ENCODE assay signal across 14 cellular contexts in the genomic region with DNA sequence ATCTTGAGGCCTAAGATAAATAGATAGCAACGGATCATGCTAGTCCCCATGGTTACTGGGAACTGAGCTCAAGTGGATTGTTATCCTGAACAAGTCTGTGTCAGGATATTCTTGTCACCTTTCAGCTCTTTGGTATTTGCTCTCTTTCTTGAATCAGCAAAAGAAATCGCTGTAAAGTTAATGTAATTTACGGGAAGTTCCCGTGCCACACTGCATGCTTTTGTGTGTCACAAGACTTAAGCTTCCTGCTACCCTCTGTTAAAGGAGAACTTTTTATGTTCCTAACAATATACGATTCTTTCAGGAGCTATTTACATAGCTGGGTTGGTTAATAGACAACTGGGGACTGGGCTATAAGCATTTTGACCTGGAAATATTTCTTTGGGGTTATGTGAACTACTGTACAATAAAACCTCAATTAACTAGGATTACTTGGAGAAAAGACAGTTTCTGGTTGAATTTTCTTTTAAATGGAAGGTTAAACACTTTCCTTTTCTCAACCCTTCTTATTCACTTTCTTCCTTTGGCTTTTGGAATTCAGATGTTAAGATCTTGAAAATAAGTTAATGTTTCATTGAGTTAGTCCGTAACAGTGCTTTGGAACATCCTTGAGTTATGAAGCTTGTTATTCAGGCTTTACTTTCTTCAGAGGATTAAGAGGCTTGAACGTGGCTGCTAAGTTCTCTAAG.
DNase-seq lines count a peak whose midpoint lies in the region; ATAC-seq, FAIRE-seq and TF ChIP-seq lines count a peak whose summit lies in the region.
"Had no signal": no experiment of that assay in that cellular context is flagged by ENCODE, and none has a peak within 500 bp of the region (broad histone marks: within the 10 kb centered on the region; RNA-seq: fewer than 3 reads in every experiment).

No MANE protein-coding gene starts in this region.

- TF ChIP-seq POLR2A in suprapubic skin (IDR thresholded peaks at IDR 0.05) = no peak

- H3K27me3 Mint-ChIP-seq in activated CD4-positive, alpha-beta T cell treated with anti-CD3 and anti-CD28 coated beads, Interleukin-2, amount 10 ng/mL, durations not matched to agents 7 days and 5 days = peaks cover 4% of the 10 kb centered on the region
- H3K27me3 Mint-ChIP-seq: stimulated activated memory B cell treated with anti-CD40 and anti-IgM and Interleukin-4, amounts not matched to agents 10 μg/mL and 1 μg/mL and 100 μg/mL, for 72 hours had no signal

- H3K4me3 Mint-ChIP-seq in activated CD4-positive, alpha-beta T cell treated with anti-CD3 and anti-CD28 coated beads, Interleukin-2, amount 10 ng/mL, durations not matched to agents 7 days and 5 days = no peak overlapping the region
- H3K4me3 Mint-ChIP-seq: stimulated activated memory B cell treated with anti-CD40 and anti-IgM and Interleukin-4, amounts not matched to agents 10 μg/mL and 1 μg/mL and 100 μg/mL, for 72 hours had no signal

- 80% methylated on average over 7 of the region's 7 CpGs for WGBS in suprapubic skin

- H3K27me3 ChIP-seq in bronchial epithelial cell (ENCODE audit: control insufficient read depth, insufficient read depth, low read length) (no peaks in the 10 kb centered on the region), suprapubic skin (no peaks in the 10 kb centered on the region)

- no peaks in the 10 kb centered on the region for H3K4me1 Mint-ChIP-seq in activated CD4-positive, alpha-beta T cell treated with anti-CD3 and anti-CD28 coated beads, Interleukin-2, amount 10 ng/mL, durations not matched to agents 7 days and 5 days

- peak; percentile 39 for ATAC-seq in left lobe of liver
- peak; percentile 59 for ATAC-seq in sciatic nerve
- no peak for ATAC-seq in GM21526 (IDR thresholded peaks at IDR 0.05; ENCODE audit: low FRiP score, unreplicated experiment)
- no peak for ATAC-seq in HG02981 (IDR thresholded peaks at IDR 0.05; ENCODE audit: unreplicated experiment)
- ATAC-seq: stimulated activated memory B cell treated with anti-CD40 and anti-IgM and Interleukin-4, amounts not matched to agents 10 μg/mL and 1 μg/mL and 100 μg/mL, for 72 hours had no signal

- no peaks in the 10 kb centered on the region for H3K9me3 ChIP-seq in suprapubic skin

- no peak overlapping the region for H3K27ac ChIP-seq in suprapubic skin
- H3K27ac ChIP-seq: PC-9 had no signal

- H3K4me3 ChIP-seq in bronchial epithelial cell (ENCODE audit: low read depth, low read length) = no peak overlapping the region
- H3K4me3 ChIP-seq in suprapubic skin = no peak overlapping the region
- H3K4me3 ChIP-seq: PC-9 had no signal

- POLR2A ChIA-PET in activated CD4-positive, alpha-beta T cell treated with anti-CD3 and anti-CD28 coated beads, Interleukin-2, amount 10 ng/mL, durations not matched to agents 7 days and 5 days (lab: Charles Lee) = no interaction called here

- H3K27ac Mint-ChIP-seq in activated CD4-positive, alpha-beta T cell treated with anti-CD3 and anti-CD28 coated beads, Interleukin-2, amount 10 ng/mL, durations not matched to agents 7 days and 5 days = no peak overlapping the region
- H3K27ac Mint-ChIP-seq: stimulated activated memory B cell treated with anti-CD40 and anti-IgM and Interleukin-4, amounts not matched to agents 10 μg/mL and 1 μg/mL and 100 μg/mL, for 72 hours had no signal

- CTCF ChIA-PET in activated CD4-positive, alpha-beta T cell treated with anti-CD3 and anti-CD28 coated beads, Interleukin-2, amount 10 ng/mL, durations not matched to agents 7 days and 5 days (lab: Charles Lee) = interaction anchor here (1.2 kb wide), 1 partner anchor 12 kb away, joined by 3 read pairs; no protein-coding TSS in a partner anchor

- no peaks in the 10 kb centered on the region for H3K9me3 Mint-ChIP-seq in activated CD4-positive, alpha-beta T cell treated with anti-CD3 and anti-CD28 coated beads, Interleukin-2, amount 10 ng/mL, durations not matched to agents 7 days and 5 days
- H3K9me3 Mint-ChIP-seq: stimulated activated memory B cell treated with anti-CD40 and anti-IgM and Interleukin-4, amounts not matched to agents 10 μg/mL and 1 μg/mL and 100 μg/mL, for 72 hours had no signal

- peak; percentile 23 for DNase-seq in HuH-7.5 (ENCODE audit: low spot score)
- peak; percentile 43 for DNase-seq in bronchial epithelial cell (ENCODE audit: low read depth)
- no peak for DNase-seq in left lobe of liver (ENCODE audit: low spot score)
- no peak for DNase-seq in sciatic nerve (ENCODE audit: low spot score)
- no peak for DNase-seq in suprapubic skin (ENCODE audit: low spot score in 2 of 2)
- no peak for DNase-seq in activated CD4-positive, alpha-beta T cell treated with anti-CD3 and anti-CD28 coated beads, Interleukin-2, amount 10 ng/mL, durations not matched to agents 7 days and 5 days
- DNase-seq: activated CD4-positive, CD25-positive, alpha-beta regulatory T cell; activated naive CD4-positive, alpha-beta T cell treated with Interleukin-2 at 50 U/mL for 16 hours; GOT3; NCI-H1105 treated with DMSO at 0.1 percent for 48 hours; PC-9 had no signal

- peaks cover 15% of the 10 kb centered on the region for H3K4me1 ChIP-seq in suprapubic skin

- no peak for FAIRE-seq in bronchial epithelial cell (lab: Jason Lieb, UNC)

- no peak for TF ChIP-seq CTCF in bronchial epithelial cell (IDR thresholded peaks at IDR 0.05; ENCODE audit: insufficient read depth, low read length, severe bottlenecking)
- no peak for TF ChIP-seq CTCF in suprapubic skin (IDR thresholded peaks at IDR 0.05)

- H3K36me3 Mint-ChIP-seq in activated CD4-positive, alpha-beta T cell treated with anti-CD3 and anti-CD28 coated beads, Interleukin-2, amount 10 ng/mL, durations not matched to agents 7 days and 5 days (ENCODE audit: low read depth) = no peaks in the 10 kb centered on the region
- H3K36me3 Mint-ChIP-seq: stimulated activated memory B cell treated with anti-CD40 and anti-IgM and Interleukin-4, amounts not matched to agents 10 μg/mL and 1 μg/mL and 100 μg/mL, for 72 hours had no signal

- no peaks in the 10 kb centered on the region for H3K36me3 ChIP-seq in bronchial epithelial cell (ENCODE audit: control insufficient read depth, insufficient read depth, low read length)
- H3K36me3 ChIP-seq in suprapubic skin = no peaks in the 10 kb centered on the region

- no peak for TF ChIP-seq EP300 in suprapubic skin (IDR thresholded peaks at IDR 0.05)

- intact Hi-C loops in sciatic nerve (cut with DNase I) = no loop called here

Comparison
In these comparisons a context has a peak if more than half of its experiments do, and no peak if none do; other contexts are left out.
1. DNase-seq: peak in HuH-7.5 (single experiment) and bronchial epithelial cell (single experiment); none in left lobe of liver (single experiment), sciatic nerve (single experiment), suprapubic skin (0 of 2) and activated CD4-positive, alpha-beta T cell treated with anti-CD3 and anti-CD28 coated beads, Interleukin-2, amount 10 ng/mL, durations not matched to agents 7 days and 5 days (single experiment).
2. ATAC-seq: peak in left lobe of liver (single experiment) and sciatic nerve (single experiment); none in GM21526 (single experiment) and HG02981 (single experiment).